Comparison of ENCODE assay signal across 8 cellular contexts in the genomic region with DNA sequence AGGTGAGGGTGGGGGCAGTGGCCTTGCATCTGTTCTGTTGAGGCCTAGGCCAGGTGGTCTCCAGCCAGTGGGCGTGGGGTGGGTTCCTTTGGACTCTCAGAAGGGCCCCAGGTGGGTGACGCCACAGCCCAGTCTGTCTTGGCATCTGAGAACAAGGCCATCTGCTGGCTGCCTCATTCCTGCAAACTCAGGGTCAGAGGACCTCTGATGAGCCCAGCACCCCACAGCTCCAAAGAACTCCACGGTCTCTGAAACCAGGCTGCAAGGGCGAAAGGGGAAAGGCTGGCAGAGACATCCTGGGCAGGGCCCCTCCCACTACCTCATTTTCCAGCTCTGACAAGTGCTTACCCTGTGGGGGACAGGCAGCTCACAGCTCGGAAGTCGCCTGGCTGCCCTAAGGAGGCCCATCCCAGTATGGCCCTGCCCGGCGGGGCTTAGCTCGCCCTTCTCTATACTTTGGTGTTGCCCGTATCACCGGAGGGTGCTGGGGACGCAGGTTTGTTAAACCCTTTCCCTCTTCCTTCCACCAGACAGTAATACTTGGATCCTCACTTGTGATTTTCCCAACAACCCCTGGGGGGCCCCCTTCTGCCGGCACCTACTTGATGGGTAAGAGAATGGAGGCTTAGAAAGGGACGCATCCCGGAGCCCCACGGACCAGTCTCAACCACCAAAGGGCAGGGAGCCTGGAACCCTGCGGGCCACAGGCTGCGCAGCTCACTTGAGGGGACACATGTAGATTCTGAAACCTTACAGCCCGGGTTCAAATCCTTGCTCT.
A peak's percentile ranks its signal among the peaks of the same experiment; 100 is the strongest.
DNase-seq lines count a peak whose midpoint lies in the region; ATAC-seq and TF ChIP-seq lines count a peak whose summit lies in the region.

No MANE protein-coding gene starts in this region.

- H3K4me3 ChIP-seq in RWPE2 (ENCODE audit: severe bottlenecking): no peak overlapping the region
- H3K4me3 ChIP-seq in epithelial cell of esophagus (ENCODE audit: low read length): no peak overlapping the region
- H3K4me3 ChIP-seq in parathyroid adenoma (ENCODE audit: low read depth, low read length): no peak overlapping the region

- H3K27ac ChIP-seq in RWPE2 (ENCODE audit: poor library complexity, severe bottlenecking) (peak overlapping the region; percentile 71), parathyroid adenoma (no peak overlapping the region)

- ATAC-seq in RWPE2 (ENCODE audit: low read depth) (no peak), GM18502 (IDR thresholded peaks at IDR 0.05; ENCODE audit: poor library complexity, unreplicated experiment) (no peak), HG03571 (IDR thresholded peaks at IDR 0.05; ENCODE audit: unreplicated experiment) (no peak), HG02973 (IDR thresholded peaks at IDR 0.05; ENCODE audit: unreplicated experiment) (no peak)

- H3K36me3 ChIP-seq in RWPE2 (ENCODE audit: low read depth) (no peaks in the 10 kb centered on the region), parathyroid adenoma (ENCODE audit: control insufficient read depth, insufficient read depth, low read length) (no peaks in the 10 kb centered on the region)

- H3K27me3 ChIP-seq in RWPE2 (ENCODE audit: insufficient read depth, poor library complexity, severe bottlenecking): no peaks in the 10 kb centered on the region
- H3K27me3 ChIP-seq in parathyroid adenoma (ENCODE audit: control insufficient read depth, insufficient read depth, low read length): no peaks in the 10 kb centered on the region

- peaks cover 7% of the 10 kb centered on the region for H3K4me1 Mint-ChIP-seq in activated T-cell treated with anti-CD3 and anti-CD28 coated beads, Interleukin-2, amount 50 U/mL, for 24 hours (ENCODE audit: low read depth)

- H3K4me1 ChIP-seq in RWPE2 (ENCODE audit: insufficient read depth, poor library complexity, severe bottlenecking) (peaks cover 52% of the 10 kb centered on the region), parathyroid adenoma (no peaks in the 10 kb centered on the region)

- TF ChIP-seq CTCF in RWPE2 (IDR thresholded peaks at IDR 0.05; ENCODE audit: poor library complexity, severe bottlenecking): peak; percentile 39
- TF ChIP-seq CTCF in epithelial cell of esophagus (IDR thresholded peaks at IDR 0.05; ENCODE audit: insufficient read depth, low read depth, low read length, missing control alignments): peak; percentile 43
- TF ChIP-seq CTCF in parathyroid adenoma (IDR thresholded peaks at IDR 0.05): no peak

- H3K9me3 ChIP-seq in RWPE2 (ENCODE audit: severe bottlenecking): no peaks in the 10 kb centered on the region
- no peaks in the 10 kb centered on the region for H3K9me3 ChIP-seq in parathyroid adenoma (ENCODE audit: control insufficient read depth, low read length)

- no peaks in the 10 kb centered on the region for H3K9me3 Mint-ChIP-seq in activated T-cell treated with anti-CD3 and anti-CD28 coated beads, Interleukin-2, amount 50 U/mL, for 24 hours

- H3K36me3 Mint-ChIP-seq in activated T-cell treated with anti-CD3 and anti-CD28 coated beads, Interleukin-2, amount 50 U/mL, for 24 hours (ENCODE audit: low read depth): no peaks in the 10 kb centered on the region

- no peak overlapping the region for H2AFZ ChIP-seq in parathyroid adenoma

- H3K79me2 ChIP-seq in parathyroid adenoma: no peaks in the 10 kb centered on the region

- H3K27me3 Mint-ChIP-seq in activated T-cell treated with anti-CD3 and anti-CD28 coated beads, Interleukin-2, amount 50 U/mL, for 24 hours: peaks cover 26% of the 10 kb centered on the region

- peak overlapping the region; percentile 52 for H3K4me3 Mint-ChIP-seq in activated T-cell treated with anti-CD3 and anti-CD28 coated beads, Interleukin-2, amount 50 U/mL, for 24 hours

- H3K27ac Mint-ChIP-seq in activated T-cell treated with anti-CD3 and anti-CD28 coated beads, Interleukin-2, amount 50 U/mL, for 24 hours: no peak overlapping the region

- peak overlapping the region; percentile 68 for H3K4me2 ChIP-seq in parathyroid adenoma (ENCODE audit: low read length)

- no peak for DNase-seq in activated T-cell treated with anti-CD3 and anti-CD28 coated beads, Interleukin-2, amount 50 U/mL, for 24 hours
- no peak for DNase-seq in activated T-cell treated with anti-CD3 and anti-CD28 coated beads, Interleukin-2, amount 50 U/mL, for 1 hour
- DNase-seq in RWPE2 (ENCODE audit: low spot score): no peak
- DNase-seq in epithelial cell of esophagus (ENCODE audit: low read depth): peak; percentile 54

- no peak overlapping the region for H3K9ac ChIP-seq in parathyroid adenoma
